In genomic region chr11:61696602-61697001, GRCh38 we compare ENCODE assay signal across 9 cellular contexts. TPM values are rescaled to one million over a fixed set of nuclear protein-coding genes. Genes with fewer than 3 reads are reported as not detected.
A peak's percentile ranks its signal among the peaks of the same experiment; 100 is the strongest.
DNase-seq lines count a peak whose midpoint lies in the region; ATAC-seq and TF ChIP-seq lines count a peak whose summit lies in the region.
"Had no signal": no experiment of that assay in that cellular context is flagged by ENCODE, and none has a peak within 500 bp of the region (broad histone marks: within the 10 kb centered on the region; RNA-seq: fewer than 3 reads in every experiment).

No MANE protein-coding gene starts in this region.

- H3K9me2 ChIP-seq in PC-3 (replicated peaks; ENCODE audit: low read length), result no peaks in the 10 kb centered on the region

- H3K9me3 ChIP-seq in PC-3 (ENCODE audit: low read length), result no peaks in the 10 kb centered on the region

- TSS peak; percentile 88 for BruUV-seq in PC-3 (replicated peaks; lab: Mats Ljungman, UMichigan)

- H3K36me3 Mint-ChIP-seq in CD14-positive monocyte, result peaks cover 4% of the 10 kb centered on the region in 2 donors
- peaks cover 8% of the 10 kb centered on the region for H3K36me3 Mint-ChIP-seq in effector memory CD8-positive, alpha-beta T cell (ENCODE audit: insufficient read depth)
- H3K36me3 Mint-ChIP-seq in osteocyte (ENCODE audit: unreplicated experiment), result no peaks in the 10 kb centered on the region
- H3K36me3 Mint-ChIP-seq: activated naive CD8-positive, alpha-beta T cell treated with anti-CD3 and anti-CD28 coated beads, Interleukin-2, amount 10 ng/mL, durations not matched to agents 7 days and 5 days had no signal

- H3K79me2 ChIP-seq in PC-3 (ENCODE audit: low read length), result peaks cover 55% of the 10 kb centered on the region

- no peak overlapping the region for H3K4me3 ChIP-seq in PC-3 (ENCODE audit: low read length)

- no peak for DNase-seq in CD14-positive monocyte (ENCODE audit: low spot score)
- DNase-seq in PC-3, result no peak
- peak in 2 of 3 experiments; percentile 13 to 15 for DNase-seq in effector memory CD8-positive, alpha-beta T cell
- DNase-seq in osteocyte (ENCODE audit: extremely low spot score, unreplicated experiment), result no peak
- DNase-seq in stimulated activated CD4-positive, alpha-beta T cell treated with anti-CD3 and anti-CD28 coated beads, Interleukin-2, amount 100 ng/mL, for 48 hours, result no peak
- no peak for DNase-seq in GF-D8 (lab: John Stamatoyannopoulos, UW)
- no peak for DNase-seq in T1000 (lab: John Stamatoyannopoulos, UW)

- peak overlapping the region; percentile 89 to 97 (median 95) for H3K27ac Mint-ChIP-seq in CD14-positive monocyte
- H3K27ac Mint-ChIP-seq in effector memory CD8-positive, alpha-beta T cell, result peak overlapping the region; percentile 95 to 96
- peak overlapping the region; percentile 41 for H3K27ac Mint-ChIP-seq in osteocyte (ENCODE audit: unreplicated experiment)

- TF ChIP-seq CTCF in CD14-positive monocyte (IDR thresholded peaks at IDR 0.05) (no peak), PC-3 (conservative IDR thresholded peaks at IDR 0.05; ENCODE audit: low read depth, low read length) (no peak), osteocyte (IDR thresholded peaks at IDR 0.05) (no peak)

- peaks cover 74% of the 10 kb centered on the region for H3K4me1 ChIP-seq in PC-3 (ENCODE audit: insufficient read depth, low read length)

- H3K27ac ChIP-seq in PC-3 (ENCODE audit: low read length), result peak overlapping the region; percentile 92

- H3K36me3 ChIP-seq in PC-3 (ENCODE audit: low read depth, low read length), result no peaks in the 10 kb centered on the region

- no peaks in the 10 kb centered on the region for H3K27me3 ChIP-seq in PC-3 (ENCODE audit: low read length)

- H4K20me1 ChIP-seq in PC-3 (ENCODE audit: low read length), result no peaks in the 10 kb centered on the region

- intact Hi-C loops in CD14-positive monocyte (cut with micrococcal nuclease), result loop anchor here in 1 of 2 donors (1.0 kb wide), 1 partner anchor 16 kb away; the partner anchor contains the start of gene DAGLA
- intact Hi-C loops in PC-3 (cut with micrococcal nuclease), result loop anchor here (1.0 kb wide), 1 partner anchor 34 kb away; no protein-coding TSS in a partner anchor

- POLR2A ChIA-PET in PC-3 (lab: Charles Lee; ENCODE audit: unreplicated experiment), result interaction anchor here (0.6 to 0.7 kb wide), 2 partner anchors 47 to 428 kb away, joined by 3 to 4 read pairs; no protein-coding TSS in a partner anchor

- peaks cover 4% of the 10 kb centered on the region for H3F3A ChIP-seq in PC-3 (ENCODE audit: low read length, unreplicated experiment)

- peak overlapping the region; percentile 68 for H3K4me2 ChIP-seq in PC-3 (ENCODE audit: low read length)

- H3K4me1 Mint-ChIP-seq in CD14-positive monocyte (peaks cover 67% of the 10 kb centered on the region), osteocyte (ENCODE audit: unreplicated experiment) (peaks cover 59% of the 10 kb centered on the region)
- H3K4me1 Mint-ChIP-seq in effector memory CD8-positive, alpha-beta T cell (ENCODE audit: low read depth in 2 of 2), result peaks cover 9 to 15% of the 10 kb centered on the region in 2 donors

- H3K27me3 Mint-ChIP-seq in CD14-positive monocyte (ENCODE audit: low read depth in 3 of 3) (peaks cover 0 to 2% (median 0%) of the 10 kb centered on the region in 3 donors), osteocyte (ENCODE audit: unreplicated experiment) (no peaks in the 10 kb centered on the region)
- H3K27me3 Mint-ChIP-seq in effector memory CD8-positive, alpha-beta T cell, result no peaks in the 10 kb centered on the region

- peak overlapping the region; percentile 66 for H3K9ac ChIP-seq in PC-3 (ENCODE audit: low read length)

- H2AFZ ChIP-seq in PC-3 (ENCODE audit: low read length), result no peak overlapping the region

- peaks cover 0 to 2% (median 0%) of the 10 kb centered on the region in 7 donors for H3K9me3 Mint-ChIP-seq in CD14-positive monocyte
- no peaks in the 10 kb centered on the region for H3K9me3 Mint-ChIP-seq in effector memory CD8-positive, alpha-beta T cell
- no peaks in the 10 kb centered on the region for H3K9me3 Mint-ChIP-seq in osteocyte (ENCODE audit: unreplicated experiment)
- H3K9me3 Mint-ChIP-seq: activated naive CD8-positive, alpha-beta T cell treated with anti-CD3 and anti-CD28 coated beads, Interleukin-2, amount 10 ng/mL, durations not matched to agents 7 days and 5 days had no signal

- H3K4me3 Mint-ChIP-seq in CD14-positive monocyte (peak overlapping the region in 1 of 2 donors; percentile 11), osteocyte (ENCODE audit: unreplicated experiment) (no peak overlapping the region)
- H3K4me3 Mint-ChIP-seq in effector memory CD8-positive, alpha-beta T cell, result peak overlapping the region in 1 of 2 donors; percentile 21

- CTCF ChIA-PET in PC-3 (lab: Charles Lee), result interaction anchor here (0.6 to 1.5 kb wide), 3 partner anchors 31 to 1161 kb away, joined by 3 to 5 read pairs (median 4); no protein-coding TSS in a partner anchor

- ATAC-seq in PC-3 (no peak), HG03095 (IDR thresholded peaks at IDR 0.05; ENCODE audit: unreplicated experiment) (no peak)
- ATAC-seq in effector memory CD8-positive, alpha-beta T cell (replicated peaks), result no peak

RNA-seq across cellular contexts. Expression of gene DAGLA, which starts 16.4 kb away (rescaled TPM):
- polyA plus RNA-seq in CD14-positive monocyte, result under 1 TPM; 0.16 to 0.73 TPM
- total RNA-seq in PC-3 (2014; rRNA removed) (8.6 and 12.2 TPM in 2 replicates), osteocyte (5.1 TPM in 2 replicates)

RNA-seq across cellular contexts. Expression of gene MYRF, which starts 55.8 kb away (rescaled TPM):
- polyA plus RNA-seq in CD14-positive monocyte, result under 1 TPM in 1 of 2 donors, not detected in 1; 0.18 TPM
- total RNA-seq in PC-3 (2014; rRNA removed) (5.1 and 7.0 TPM in 2 replicates), osteocyte (0.43 and 0.47 TPM in 2 replicates)

Comparison
In these comparisons a context has a peak if more than half of its experiments do, and no peak if none do; other contexts are left out.
1. DNase-seq: peak in effector memory CD8-positive, alpha-beta T cell (2 of 3); none in CD14-positive monocyte (single experiment), PC-3 (single experiment), osteocyte (single experiment), stimulated activated CD4-positive, alpha-beta T cell treated with anti-CD3 and anti-CD28 coated beads, Interleukin-2, amount 100 ng/mL, for 48 hours (0 of 2), GF-D8 (single experiment) and T1000 (single experiment).
2. H3K27ac Mint-ChIP-seq: peak in every context shown above with its lines; median percentile 96 in effector memory CD8-positive, alpha-beta T cell; 95 in CD14-positive monocyte; 41 in osteocyte.